17 cellular contexts compared by ENCODE assay signal in the genomic region with DNA sequence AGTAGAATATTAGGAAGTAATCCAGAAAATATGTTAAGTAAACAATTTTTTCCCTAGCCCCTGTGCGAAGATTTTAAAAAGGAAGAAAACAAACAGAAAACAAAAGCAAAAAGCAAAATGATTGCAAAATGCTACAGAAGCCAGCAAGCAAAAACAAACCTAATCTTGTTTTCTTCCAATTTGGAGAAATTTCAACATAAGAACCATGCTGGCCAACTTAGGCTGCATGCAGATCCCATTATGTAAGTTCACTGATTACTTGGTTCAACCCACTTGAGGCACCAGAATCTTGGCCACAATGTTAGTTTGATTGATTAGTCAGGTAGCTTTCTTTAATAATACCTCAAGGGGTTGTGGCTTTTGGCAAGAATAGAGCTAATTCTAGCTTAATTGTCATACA.
"Had no signal": no experiment of that assay in that cellular context is flagged by ENCODE, and none has a peak within 500 bp of the region (broad histone marks: within the 10 kb centered on the region; RNA-seq: fewer than 3 reads in every experiment).

No MANE protein-coding gene starts in this region.

- ATAC-seq: activated T-cell treated with anti-CD3 and anti-CD28 coated beads, Interleukin-2, amount 50 U/mL, for 4 hours; activated T-helper 17 cell treated with anti-CD3 and anti-CD28 coated beads, Interleukin-2, amount 50 U/mL, for 72 hours; foreskin keratinocyte; heart right ventricle; left ventricle myocardium superior had no signal

- H3K4me1 Mint-ChIP-seq: activated CD4-positive, alpha-beta memory T cell treated with anti-CD3 and anti-CD28 coated beads, Interleukin-2, amount 10 ng/mL, durations not matched to agents 7 days and 5 days; activated CD4-positive, alpha-beta T cell treated with anti-CD3 and anti-CD28 coated beads, Interleukin-2, amount 10 ng/mL, durations not matched to agents 24 days and 14 days; activated T-helper 17 cell treated with anti-CD3 and anti-CD28 coated beads, Interleukin-2, amount 50 U/mL, for 72 hours had no signal

- H3K9me3 Mint-ChIP-seq: activated CD4-positive, alpha-beta T cell treated with anti-CD3 and anti-CD28 coated beads, Interleukin-2, amount 10 ng/mL, durations not matched to agents 24 days and 14 days; nephron had no signal

- H3K27me3 Mint-ChIP-seq: activated CD4-positive, alpha-beta memory T cell treated with anti-CD3 and anti-CD28 coated beads, Interleukin-2, amount 10 ng/mL, durations not matched to agents 7 days and 5 days; activated CD4-positive, alpha-beta T cell treated with anti-CD3 and anti-CD28 coated beads, Interleukin-2, amount 10 ng/mL, durations not matched to agents 24 days and 14 days; activated T-helper 17 cell treated with anti-CD3 and anti-CD28 coated beads, Interleukin-2, amount 50 U/mL, for 72 hours had no signal

- H3K4me1 ChIP-seq: foreskin keratinocyte had no signal

- H3K27me3 ChIP-seq: esophagus muscularis mucosa, foreskin keratinocyte, heart right ventricle, sigmoid colon, tibial nerve had no signal

- H3K4me3 Mint-ChIP-seq: activated CD4-positive, alpha-beta memory T cell treated with anti-CD3 and anti-CD28 coated beads, Interleukin-2, amount 10 ng/mL, durations not matched to agents 7 days and 5 days; activated CD4-positive, alpha-beta T cell treated with anti-CD3 and anti-CD28 coated beads, Interleukin-2, amount 10 ng/mL, durations not matched to agents 24 days and 14 days; activated T-cell treated with anti-CD3 and anti-CD28 coated beads, Interleukin-2, amount 50 U/mL, for 4 hours; activated T-helper 17 cell treated with anti-CD3 and anti-CD28 coated beads, Interleukin-2, amount 50 U/mL, for 72 hours; nephron had no signal

- H3K27ac Mint-ChIP-seq: activated CD4-positive, alpha-beta memory T cell treated with anti-CD3 and anti-CD28 coated beads, Interleukin-2, amount 10 ng/mL, durations not matched to agents 7 days and 5 days; activated CD4-positive, alpha-beta T cell treated with anti-CD3 and anti-CD28 coated beads, Interleukin-2, amount 10 ng/mL, durations not matched to agents 24 days and 14 days; activated T-helper 17 cell treated with anti-CD3 and anti-CD28 coated beads, Interleukin-2, amount 50 U/mL, for 72 hours; nephron had no signal

- H3K9me3 ChIP-seq: esophagus muscularis mucosa, heart right ventricle, sigmoid colon, tibial nerve had no signal

- H3K27ac ChIP-seq: esophagus muscularis mucosa, foreskin keratinocyte, heart right ventricle, tibial nerve had no signal

- DNase-seq: activated CD4-positive, alpha-beta memory T cell treated with anti-CD3 and anti-CD28 coated beads, Interleukin-2, amount 10 ng/mL, durations not matched to agents 7 days and 5 days; activated CD4-positive, alpha-beta T cell treated with anti-CD3 and anti-CD28 coated beads, Interleukin-2, amount 10 ng/mL, durations not matched to agents 24 days and 14 days; activated gamma-delta T cell treated with Interleukin-2 at 50 U/mL for 16 hours; activated naive CD4-positive, alpha-beta T cell treated with anti-CD3 and anti-CD28 coated beads, Interleukin-2, amount 50 U/mL, for 16 hours; activated T-cell treated with anti-CD3 and anti-CD28 coated beads, Interleukin-2, amount 50 U/mL, for 4 hours; dermis blood vessel endothelial cell; effector CD4-positive, alpha-beta T cell; foreskin keratinocyte; heart right ventricle; kidney glomerular epithelial cell; left ventricle myocardium superior; sigmoid colon; stimulated activated naive CD4-positive, alpha-beta T cell treated with Interleukin-2 at 50 U/mL for 16 hours had no signal

- H3K36me3 ChIP-seq: esophagus muscularis mucosa, heart right ventricle, sigmoid colon, tibial nerve had no signal

- H3K4me3 ChIP-seq: esophagus muscularis mucosa, heart right ventricle, sigmoid colon, tibial nerve had no signal
